In genomic region chr15:68977426-68977825, GRCh38 we compare ENCODE assay signal across 8 cellular contexts. TPM values are rescaled to one million over a fixed set of nuclear protein-coding genes. Genes with fewer than 3 reads are reported as not detected.
"Had no signal": no experiment of that assay in that cellular context is flagged by ENCODE, and none has a peak within 500 bp of the region (broad histone marks: within the 10 kb centered on the region; RNA-seq: fewer than 3 reads in every experiment).

No MANE protein-coding gene starts in this region.

RNA-seq across cellular contexts. Expression of gene NOX5, which starts 37.1 kb away (rescaled TPM):
- total RNA-seq: OCI-LY7, Right ventricle myocardium inferior, Right ventricle myocardium superior, SJCRH30, SJSA1 had no signal

RNA-seq across cellular contexts. Expression of gene SPESP1, which starts 47.1 kb away (rescaled TPM):
- total RNA-seq: OCI-LY7, PC-3, PC-9, SJCRH30, SJSA1 had no signal
- polyA plus RNA-seq: SK-N-SH had no signal
